13 cellular contexts compared by ENCODE assay signal in the genomic region with DNA sequence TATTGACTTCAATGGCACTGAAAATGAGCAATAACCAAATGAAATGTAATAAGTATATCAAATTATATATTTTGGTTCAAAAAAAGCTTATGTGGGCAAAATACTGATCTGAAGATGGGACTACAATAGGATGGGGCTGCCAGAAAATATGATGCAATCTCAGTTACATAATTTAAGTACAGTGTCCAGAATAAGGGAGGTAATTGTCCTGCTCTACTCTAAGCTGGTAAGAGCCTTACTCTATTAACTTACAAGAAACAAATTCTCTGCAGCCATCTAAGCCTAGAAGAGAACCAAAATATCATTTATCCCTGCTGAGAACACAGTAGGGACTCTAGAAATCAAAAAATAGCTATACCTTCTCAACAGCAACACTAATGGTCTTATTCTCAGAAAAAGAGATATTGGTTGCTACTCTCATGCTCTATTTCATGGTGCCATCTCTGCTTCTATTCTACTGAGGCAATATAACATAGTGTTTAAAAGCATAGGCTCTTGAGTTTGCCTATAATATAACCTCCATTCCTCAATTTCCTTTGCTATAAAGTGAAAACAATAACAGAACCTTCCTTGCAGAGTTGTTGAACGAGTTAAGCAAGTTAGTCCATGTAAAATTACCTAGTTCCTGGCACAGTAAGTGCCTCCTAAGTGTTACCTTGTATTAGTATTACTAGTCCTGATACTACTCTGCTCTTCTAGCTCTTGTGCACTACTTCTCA. TPM values are rescaled to one million over a fixed set of nuclear protein-coding genes. Genes with fewer than 3 reads are reported as not detected.
A peak's percentile ranks its signal among the peaks of the same experiment; 100 is the strongest.
DNase-seq lines count a peak whose midpoint lies in the region; ATAC-seq, FAIRE-seq and TF ChIP-seq lines count a peak whose summit lies in the region.
"Had no signal": no experiment of that assay in that cellular context is flagged by ENCODE, and none has a peak within 500 bp of the region (broad histone marks: within the 10 kb centered on the region; RNA-seq: fewer than 3 reads in every experiment).

No MANE protein-coding gene starts in this region.

- POLR2A ChIA-PET in A549 (lab: Yijun Ruan, JAX) (interaction anchor here (0.6 to 0.9 kb wide), 7 partner anchors 20 to 308 kb away, joined by 3 to 8 read pairs (median 3); a partner anchor contains a TSS), WTC11 (lab: Charles Lee) (no interaction called here)

- H3K4me3 ChIP-seq in A549, result no peak overlapping the region
- H3K4me3 ChIP-seq in GM23248, result no peak overlapping the region
- H3K4me3 ChIP-seq in MG63, result no peak overlapping the region
- no peak overlapping the region for H3K4me3 ChIP-seq in BE2C (ENCODE audit: low read depth, low read length)

- H4K20me1 ChIP-seq in GM23248 (ENCODE audit: insufficient read depth), result no peaks in the 10 kb centered on the region

- no peak for TF ChIP-seq RAD21 in A549 (conservative IDR thresholded peaks at IDR 0.05 in 1 of 2, IDR thresholded peaks at IDR 0.05 in 1 of 2)

- H3K4me3 Mint-ChIP-seq in WTC11, result no peak overlapping the region
- H3K4me3 Mint-ChIP-seq: activated CD4-positive, alpha-beta T cell treated with anti-CD3 and anti-CD28 coated beads, Interleukin-2, amount 10 ng/mL, durations not matched to agents 24 days and 14 days had no signal

- H3K9ac ChIP-seq in GM23248, result no peak overlapping the region

- CTCF ChIA-PET in A549 (lab: Yijun Ruan, JAX), result interaction anchor here (0.7 to 4.5 kb wide), 3 partner anchors 48 to 309 kb away, joined by 3 to 36 read pairs (median 10); a partner anchor contains a TSS
- CTCF ChIA-PET in WTC11 (lab: Charles Lee), result interaction anchor here (0.7 to 3.9 kb wide), 3 partner anchors 48 to 310 kb away, joined by 3 to 36 read pairs (median 3); a partner anchor contains a TSS

- H3K4me2 ChIP-seq in A549, result peak overlapping the region; percentile 10; the same call in 1 of the 3 replicates
- H3K4me2 ChIP-seq in GM23248 (ENCODE audit: unreplicated experiment), result no peak overlapping the region

- no peaks in the 10 kb centered on the region for H3K9me3 ChIP-seq in A549
- H3K9me3 ChIP-seq in GM23248 (ENCODE audit: low read depth), result no peaks in the 10 kb centered on the region
- no peaks in the 10 kb centered on the region for H3K9me3 ChIP-seq in MG63
- H3K9me3 ChIP-seq in BE2C, result no peaks in the 10 kb centered on the region

- peak in 1 of 2 experiments; percentile 12; a peak in 3 of 6 replicates for ATAC-seq in A549
- no peak for ATAC-seq in WTC11
- peak; percentile 43 for ATAC-seq in left lobe of liver
- ATAC-seq: activated naive CD4-positive, alpha-beta T cell treated with anti-CD3 and anti-CD28 coated beads, Interleukin-2, amount 50 U/mL, for 72 hours had no signal

- DNase-seq in A549 (ENCODE audit: low read depth in 1 of 2, low spot score in 1 of 2) (no peak), GM23248 (peak; percentile 52), WTC11 (ENCODE audit: low spot score) (no peak), left lobe of liver (ENCODE audit: low spot score) (no peak), NCI-H1092 treated with DMSO at 0.1 percent for 48 hours (lab: John Stamatoyannopoulos, UW) (no peak), MG63 (no peak), T-helper 9 cell (no peak), BE2C (no peak)
- DNase-seq: activated CD4-positive, alpha-beta T cell treated with anti-CD3 and anti-CD28 coated beads, Interleukin-2, amount 10 ng/mL, durations not matched to agents 24 days and 14 days; effector CD4-positive, alpha-beta T cell; NCI-H345; SHP77 treated with DMSO at 0.1 percent for 48 hours had no signal

- peak overlapping the region; percentile 15; the same call in 1 of the 2 replicates for H3K27ac Mint-ChIP-seq in WTC11
- H3K27ac Mint-ChIP-seq: activated CD4-positive, alpha-beta T cell treated with anti-CD3 and anti-CD28 coated beads, Interleukin-2, amount 10 ng/mL, durations not matched to agents 24 days and 14 days had no signal

- in situ Hi-C loops in GM23248 (cut with MboI), result no loop called here

- peaks cover 37% of the 10 kb centered on the region for H3K79me2 ChIP-seq in GM23248 (ENCODE audit: insufficient read depth)

- H3K9me2 ChIP-seq in GM23248 (ENCODE audit: insufficient read depth), result no peaks in the 10 kb centered on the region

- H3K27me3 ChIP-seq in GM23248 (replicated peaks; ENCODE audit: insufficient read depth) (no peaks in the 10 kb centered on the region), MG63 (no peaks in the 10 kb centered on the region), BE2C (no peaks in the 10 kb centered on the region)

- no peaks in the 10 kb centered on the region for H3K36me3 Mint-ChIP-seq in WTC11
- H3K36me3 Mint-ChIP-seq: activated naive CD4-positive, alpha-beta T cell treated with anti-CD3 and anti-CD28 coated beads, Interleukin-2, amount 50 U/mL, for 72 hours had no signal

- no peak for TF ChIP-seq EP300 in A549 (IDR thresholded peaks at IDR 0.05)

- FAIRE-seq in A549 (lab: Jason Lieb, UNC), result no peak

- TF ChIP-seq POLR2A in A549 (IDR thresholded peaks at IDR 0.05; ENCODE audit: low read length), result no peak

- H3K27me3 Mint-ChIP-seq in WTC11 (ENCODE audit: low read depth), result no peaks in the 10 kb centered on the region
- H3K27me3 Mint-ChIP-seq: activated CD4-positive, alpha-beta T cell treated with anti-CD3 and anti-CD28 coated beads, Interleukin-2, amount 10 ng/mL, durations not matched to agents 24 days and 14 days had no signal

- peaks cover 80% of the 10 kb centered on the region for H3F3A ChIP-seq in GM23248 (ENCODE audit: insufficient read depth)

- WGBS in A549 (ENCODE audit: missing lambda C conversion rate), result 76% methylated on average over 1 of the region's 1 CpG
- WGBS in GM23248 (ENCODE audit: low coverage in 1 of 2, low lambda C conversion rate in 2 of 2, missing lambda C conversion rate in 2 of 2), 2 experiments, result 83 to 100% methylated on average over 1 of the region's 1 CpG

- no peak overlapping the region for H2AFZ ChIP-seq in GM23248

- TF ChIP-seq CTCF in A549 (IDR thresholded peaks at IDR 0.05), result no peak
- no peak for TF ChIP-seq CTCF in WTC11 (IDR thresholded peaks at IDR 0.05)
- no peak for TF ChIP-seq CTCF in BE2C (IDR thresholded peaks at IDR 0.05; ENCODE audit: low read depth, low read length)

- no peaks in the 10 kb centered on the region for H3K9me3 Mint-ChIP-seq in WTC11
- H3K9me3 Mint-ChIP-seq: activated CD4-positive, alpha-beta T cell treated with anti-CD3 and anti-CD28 coated beads, Interleukin-2, amount 10 ng/mL, durations not matched to agents 24 days and 14 days; activated naive CD4-positive, alpha-beta T cell treated with anti-CD3 and anti-CD28 coated beads, Interleukin-2, amount 50 U/mL, for 72 hours had no signal

- H3K27ac ChIP-seq in A549 (peak overlapping the region; percentile 10; a peak in 2 of 6 replicates), GM23248 (peak overlapping the region; percentile 15; the same call in 1 of the 2 replicates)

- 0 out of 2 replicates have a peak, but pooled peaks cover 6% of the 10 kb centered on the region for H3K4me1 Mint-ChIP-seq in WTC11

- H3K36me3 ChIP-seq in GM23248 (ENCODE audit: low read depth) (peaks cover 49% of the 10 kb centered on the region), MG63 (peaks cover 23% of the 10 kb centered on the region), BE2C (peaks cover 2% of the 10 kb centered on the region; the same call in 1 of the 2 replicates)

- H3K4me1 ChIP-seq in A549, result peaks cover 64% of the 10 kb centered on the region
- H3K4me1 ChIP-seq in GM23248 (ENCODE audit: insufficient read depth), result peaks cover 51% of the 10 kb centered on the region
- no peaks in the 10 kb centered on the region for H3K4me1 ChIP-seq in BE2C

TF ChIP-seq in A549, 52 proteins besides CTCF, POLR2A, EP300 and RAD21 (continues in another document):
- TF ChIP-seq FOSB (CRISPR knock-in tag; IDR thresholded peaks at IDR 0.05), result 0 out of 2 replicates have a peak, but pooled peaks have one; percentile 62

RNA-seq across cellular contexts. Expression of a gene that starts 19.9 kb away (rescaled TPM):
- polyA plus RNA-seq in A549 (2011; rRNA removed) (1,834 and 2,226 TPM in 2 replicates), A549 (2017; fragmentation: RNase III; extraction: RNeasy Plus Mini Kit Qiagen cat#74134 plus additional on column Dnase treatment) (2,775 to 2,908 TPM (median 2,777 TPM) in 3 replicates), GM23248 (2016; fragmentation: Nextera tagmentation; extraction: Ambion mirVana) (501 and 507 TPM in 2 replicates)
- polyA plus RNA-seq in A549 (2012; cell fraction: cytosol; rRNA removed), result 1,879 and 2,170 TPM in 2 replicates
- polyA plus RNA-seq in A549 (2012; cell fraction: nucleus; rRNA removed), result 1,128 and 1,581 TPM in 2 replicates
- 822 and 1,005 TPM in 2 replicates for polyA minus RNA-seq in A549 (2011; rRNA and poly(A)+ RNA removed)
- 332 and 431 TPM in 2 replicates for total RNA-seq in GM23248 (2014; rRNA removed; shearing (Covaris generic))
- total RNA-seq in WTC11 (2021) (32.6 to 38.9 TPM (median 34.7 TPM) in 3 replicates), left lobe of liver (4.9 TPM)
- total RNA-seq in MG63 (2014; rRNA removed; shearing (Covaris generic); ENCODE audit: low replicate concordance), result 157 and 197 TPM in 2 replicates
- 25.0 TPM for polyA plus RNA-seq in BE2C (2012; ENCODE audit: insufficient read depth, insufficient read length, low read depth)

RNA-seq across cellular contexts. Expression of a gene that starts 48.3 kb away (rescaled TPM):
- polyA plus RNA-seq in A549 (2011; rRNA removed) (120 and 134 TPM in 2 replicates), A549 (2017; fragmentation: RNase III; extraction: RNeasy Plus Mini Kit Qiagen cat#74134 plus additional on column Dnase treatment) (111 to 123 TPM (median 116 TPM) in 3 replicates), GM23248 (2016; fragmentation: Nextera tagmentation; extraction: Ambion mirVana) (44.5 and 46.2 TPM in 2 replicates)
- polyA plus RNA-seq in A549 (2012; cell fraction: cytosol; rRNA removed), result 164 and 165 TPM in 2 replicates
- 135 and 142 TPM in 2 replicates for polyA plus RNA-seq in A549 (2012; cell fraction: nucleus; rRNA removed)
- 93.6 and 122 TPM in 2 replicates for polyA minus RNA-seq in A549 (2011; rRNA and poly(A)+ RNA removed)
- 20.4 and 24.8 TPM in 2 replicates for total RNA-seq in GM23248 (2014; rRNA removed; shearing (Covaris generic))
- total RNA-seq in WTC11 (2021) (80.3 to 88.0 TPM (median 81.7 TPM) in 3 replicates), left lobe of liver (13.8 TPM)
- 52.8 and 79.0 TPM in 2 replicates for total RNA-seq in MG63 (2014; rRNA removed; shearing (Covaris generic); ENCODE audit: low replicate concordance)
- polyA plus RNA-seq in BE2C (2012; ENCODE audit: insufficient read depth, insufficient read length, low read depth), result 205 TPM

RNA-seq across cellular contexts. Expression of a gene that starts 55.7 kb away (rescaled TPM):
- 15.5 and 16.1 TPM in 2 replicates for polyA plus RNA-seq in A549 (2011; rRNA removed)
- 12.5 and 15.3 TPM in 2 replicates for polyA plus RNA-seq in A549 (2012; cell fraction: cytosol; rRNA removed)
- 35.6 and 38.2 TPM in 2 replicates for polyA plus RNA-seq in A549 (2012; cell fraction: nucleus; rRNA removed)
- polyA plus RNA-seq in A549 (2017; fragmentation: RNase III; extraction: RNeasy Plus Mini Kit Qiagen cat#74134 plus additional on column Dnase treatment), result 16.2 to 17.6 TPM (median 16.9 TPM) in 3 replicates
- 18.9 and 27.5 TPM in 2 replicates for polyA minus RNA-seq in A549 (2011; rRNA and poly(A)+ RNA removed)
- total RNA-seq in GM23248 (2014; rRNA removed; shearing (Covaris generic)), result 15.8 and 19.0 TPM in 2 replicates
- 18.4 and 18.5 TPM in 2 replicates for polyA plus RNA-seq in GM23248 (2016; fragmentation: Nextera tagmentation; extraction: Ambion mirVana)
- total RNA-seq in WTC11 (2021), result 37.9 to 39.1 TPM (median 39.0 TPM) in 3 replicates
- total RNA-seq in left lobe of liver, result 24.5 TPM
- total RNA-seq in MG63 (2014; rRNA removed; shearing (Covaris generic); ENCODE audit: low replicate concordance), result 3.9 and 15.5 TPM in 2 replicates
- polyA plus RNA-seq in BE2C (2012; ENCODE audit: insufficient read depth, insufficient read length, low read depth), result 20.8 TPM
